1 cellular context compared by ENCODE assay signal in genomic region chr11:10857604-10858504, GRCh38.
A peak's percentile ranks its signal among the peaks of the same experiment; 100 is the strongest.
TF ChIP-seq lines count a peak whose summit lies in the region.

TSS of gene ZBED5 (minus strand) at chr11:10858053. CDS start at chr11:10854945, 3,108 bp downstream.

TF ChIP-seq in HepG2, 621 proteins besides CTCF, POLR2A, EP300 and RAD21 (continued from another document and continues in another):
- TF ChIP-seq ZNF407 (CRISPR knock-in tag; IDR thresholded peaks at IDR 0.05; ENCODE audit: not compliant biosample characterization) (no peak), NFIB (CRISPR knock-in tag; IDR thresholded peaks at IDR 0.05; ENCODE audit: borderline replicate concordance) (0 out of 2 replicates have a peak, but pooled peaks have one; percentile 51), ZNF530 (CRISPR knock-in tag; IDR thresholded peaks at IDR 0.05; ENCODE audit: low read depth) (no peak), AHR (CRISPR knock-in tag; IDR thresholded peaks at IDR 0.05) (no peak), PHF20 (CRISPR knock-in tag; IDR thresholded peaks at IDR 0.05) (peak; percentile 52), ARNT2 (CRISPR knock-in tag; IDR thresholded peaks at IDR 0.05; ENCODE audit: low read depth) (peak; percentile 43; the same call in 1 of the 2 replicates), NKX3-1 (CRISPR knock-in tag; IDR thresholded peaks at IDR 0.05) (peak; percentile 58; the same call in 1 of the 2 replicates), ZNF788 (CRISPR knock-in tag; IDR thresholded peaks at IDR 0.05; ENCODE audit: borderline replicate concordance) (peak; percentile 74), PBX3 (CRISPR knock-in tag; IDR thresholded peaks at IDR 0.05; ENCODE audit: borderline replicate concordance) (no peak), POLR2AphosphoS5 (IDR thresholded peaks at IDR 0.05; ENCODE audit: low read depth, low read length) (peak; percentile 94), SIN3B (IDR thresholded peaks at IDR 0.05; ENCODE audit: low read length) (no peak; the same call in 1 of the 2 replicates), MEIS2 (CRISPR knock-in tag; IDR thresholded peaks at IDR 0.05) (no peak; the same call in 1 of the 2 replicates), ZNF747 (CRISPR knock-in tag; IDR thresholded peaks at IDR 0.05; ENCODE audit: borderline replicate concordance) (0 out of 2 replicates have a peak, but pooled peaks have one; percentile 37), ZNF777 (CRISPR knock-in tag; IDR thresholded peaks at IDR 0.05) (peak; percentile 98), CHCHD3 (CRISPR knock-in tag; IDR thresholded peaks at IDR 0.05) (no peak), TEAD2 (CRISPR knock-in tag; IDR thresholded peaks at IDR 0.05) (no peak), ZNF512B (CRISPR knock-in tag; IDR thresholded peaks at IDR 0.05; ENCODE audit: borderline replicate concordance) (no peak), TCF12 (IDR thresholded peaks at IDR 0.05) (no peak), TCF12 (CRISPR knock-in tag; IDR thresholded peaks at IDR 0.05) (no peak), JUND (CRISPR knock-in tag; IDR thresholded peaks at IDR 0.05) (no peak), ARNT (IDR thresholded peaks at IDR 0.05) (no peak), RBAK (CRISPR knock-in tag; IDR thresholded peaks at IDR 0.05) (no peak), SNAPC4 (CRISPR knock-in tag; IDR thresholded peaks at IDR 0.05) (0 out of 2 replicates have a peak, but pooled peaks have one; percentile 25), ZNF513 (CRISPR knock-in tag; conservative IDR thresholded peaks at IDR 0.05) (0 out of 2 replicates have a peak, but pooled peaks have one; percentile 35), KLF12 (CRISPR knock-in tag; IDR thresholded peaks at IDR 0.05; ENCODE audit: borderline replicate concordance) (0 out of 2 replicates have a peak, but pooled peaks have one; percentile 19), MIER2 (CRISPR knock-in tag; IDR thresholded peaks at IDR 0.05) (0 out of 2 replicates have a peak, but pooled peaks have one; percentile 12), DBP (CRISPR knock-in tag; IDR thresholded peaks at IDR 0.05; ENCODE audit: not compliant biosample characterization) (no peak), YEATS2 (CRISPR knock-in tag; IDR thresholded peaks at IDR 0.05; ENCODE audit: borderline replicate concordance) (no peak; the same call in none of the 2 replicates), HMGXB4 (CRISPR knock-in tag; IDR thresholded peaks at IDR 0.05; ENCODE audit: borderline replicate concordance in 1 of 2, low read depth in 1 of 2) (peak; percentile 44 to 81; a peak in 3 of 4 replicates)
